In genomic region chr2:240503848-240504247, GRCh38 we compare ENCODE assay signal across 12 cellular contexts.
"Had no signal": no experiment of that assay in that cellular context is flagged by ENCODE, and none has a peak within 500 bp of the region (broad histone marks: within the 10 kb centered on the region; RNA-seq: fewer than 3 reads in every experiment).

No MANE protein-coding gene starts in this region.

- H3K4me3 ChIP-seq: mucosa of descending colon, right atrium auricular region, skin epidermis had no signal

- ATAC-seq: activated T-cell treated with anti-CD3 and anti-CD28 coated beads, Interleukin-2, amount 50 U/mL, for 4 hours; left cardiac atrium; mucosa of descending colon; naive thymus-derived CD8-positive, alpha-beta T cell; stimulated activated naive CD8-positive, alpha-beta T cell treated with anti-CD3 and anti-CD28 coated beads, Interleukin-15, Interleukin-2, amounts not matched to agents 100 U/mL and 50 U/mL, for 24 hours had no signal

- H3K27ac ChIP-seq: right atrium auricular region, skin epidermis had no signal

- H3K36me3 ChIP-seq: right atrium auricular region had no signal

- H3K27me3 ChIP-seq: right atrium auricular region had no signal

- DNase-seq: activated B cell treated with CpG ODN at 0.5 μM for 24 hours; activated CD4-positive, alpha-beta T cell treated with anti-CD3 and anti-CD28 coated beads for 48 hours; activated effector memory CD4-positive, alpha-beta T cell treated with Interleukin-2 at 50 U/mL for 16 hours; activated T-cell treated with anti-CD3 and anti-CD28 coated beads, Interleukin-2, amount 50 U/mL, for 4 hours; foreskin melanocyte; left cardiac atrium; mucosa of descending colon; stimulated activated naive CD8-positive, alpha-beta T cell treated with anti-CD3 and anti-CD28 coated beads, Interleukin-15, Interleukin-2, amounts not matched to agents 100 U/mL and 50 U/mL, for 24 hours; trophoblast cell had no signal

- H3K4me1 ChIP-seq: right atrium auricular region had no signal

- H3K9me3 ChIP-seq: mucosa of descending colon, right atrium auricular region had no signal
